Comparison of ENCODE assay signal across 18 cellular contexts in the genomic region with DNA sequence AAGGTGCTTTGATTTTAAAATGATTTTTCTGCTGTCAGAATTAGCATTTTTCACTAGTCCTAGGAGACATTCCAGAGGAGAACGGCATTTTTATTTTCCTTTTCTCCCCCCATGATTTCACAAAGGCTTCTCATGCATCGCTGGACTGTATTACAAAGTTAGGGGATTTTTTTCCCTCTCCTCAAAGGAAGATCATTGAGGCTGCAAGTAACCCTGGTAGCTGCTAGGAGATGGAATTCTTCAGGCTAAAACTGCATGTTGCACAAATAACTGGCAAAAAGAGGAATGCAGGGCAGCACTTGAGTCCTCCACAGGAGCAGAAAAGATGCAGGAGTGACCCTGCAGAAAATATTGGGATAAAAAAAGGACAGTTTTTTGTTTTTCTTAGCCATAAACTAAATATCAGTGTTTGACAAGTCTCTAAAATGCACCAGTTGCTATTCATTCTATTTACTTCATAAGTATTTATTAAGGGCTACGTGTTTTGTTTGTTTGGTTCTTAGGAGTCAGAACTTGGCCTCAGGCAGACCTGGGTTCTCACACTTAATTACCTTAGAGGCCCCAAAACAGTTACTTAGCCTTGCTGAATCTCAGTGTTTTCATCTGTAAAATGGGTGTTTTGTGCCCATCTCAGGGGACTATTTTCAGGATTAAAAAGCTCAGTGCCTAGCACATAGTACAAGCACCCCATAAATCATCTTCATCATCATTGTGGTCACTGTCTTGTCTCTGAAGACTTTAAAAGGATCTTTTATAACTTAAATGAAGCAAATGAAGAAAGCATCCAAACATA.
DNase-seq lines count a peak whose midpoint lies in the region; ATAC-seq and TF ChIP-seq lines count a peak whose summit lies in the region.
"Had no signal": no experiment of that assay in that cellular context is flagged by ENCODE, and none has a peak within 500 bp of the region (broad histone marks: within the 10 kb centered on the region; RNA-seq: fewer than 3 reads in every experiment).

No MANE protein-coding gene starts in this region.

- no peak for TF ChIP-seq CTCF in dorsolateral prefrontal cortex (IDR thresholded peaks at IDR 0.05 in 54 of 56, conservative IDR thresholded peaks at IDR 0.05 in 2 of 56; ENCODE audit: low read depth in 1 of 56, partially characterized antibody in 56 of 56)
- no peak for TF ChIP-seq CTCF in smooth muscle cell (IDR thresholded peaks at IDR 0.05; ENCODE audit: borderline replicate concordance, insufficient read depth, poor library complexity, severe bottlenecking)
- no peak for TF ChIP-seq CTCF in suprapubic skin (IDR thresholded peaks at IDR 0.05)

- H4K20me1 ChIP-seq in smooth muscle cell (ENCODE audit: low read depth) = no peaks in the 10 kb centered on the region

- H3K27me3 ChIP-seq in HUES64 (ENCODE audit: insufficient read depth, low read length) (no peaks in the 10 kb centered on the region), dorsolateral prefrontal cortex (peaks cover 0 to 41% (median 6%) of the 10 kb centered on the region in 45 donors), smooth muscle cell (ENCODE audit: low read depth) (no peaks in the 10 kb centered on the region), suprapubic skin (peaks cover 15% of the 10 kb centered on the region)
- H3K27me3 ChIP-seq: vagina had no signal

- no peak for ATAC-seq in GM21717 (IDR thresholded peaks at IDR 0.05; ENCODE audit: unreplicated experiment)

- H3K27ac ChIP-seq in HUES64 (ENCODE audit: low read depth, low read length) (peak overlapping the region; percentile 95; the same call in 1 of the 2 replicates), dorsolateral prefrontal cortex (peak overlapping the region in 27 of 59 donors; percentile 7 to 82 (median 52)), smooth muscle cell (ENCODE audit: low read depth) (no peak overlapping the region), suprapubic skin (no peak overlapping the region)

- 0 out of 2 replicates have a peak overlapping the region, but pooled peaks have one; percentile 53 for H3K9ac ChIP-seq in HUES64 (ENCODE audit: low read depth, low read length)
- no peak overlapping the region for H3K9ac ChIP-seq in smooth muscle cell (ENCODE audit: low read depth)

- H3K79me2 ChIP-seq in smooth muscle cell (ENCODE audit: low read depth) = no peaks in the 10 kb centered on the region

- peak overlapping the region; percentile 54 for H3K4me3 ChIP-seq in HUES64 (ENCODE audit: low read length)
- H3K4me3 ChIP-seq in dorsolateral prefrontal cortex = peak overlapping the region in 40 of 59 donors; percentile 22 to 70 (median 57)
- peak overlapping the region; percentile 70 for H3K4me3 ChIP-seq in smooth muscle cell
- no peak overlapping the region for H3K4me3 ChIP-seq in suprapubic skin

- no peaks in the 10 kb centered on the region for H3K36me3 ChIP-seq in HUES64 (ENCODE audit: insufficient read depth, low read length)
- H3K36me3 ChIP-seq in smooth muscle cell (ENCODE audit: low read depth) = no peaks in the 10 kb centered on the region
- no peaks in the 10 kb centered on the region for H3K36me3 ChIP-seq in suprapubic skin
- H3K36me3 ChIP-seq: vagina had no signal

- intact Hi-C loops in dorsolateral prefrontal cortex (cut with DNase I) = no loop called here

- peak overlapping the region; percentile 99 for H3K4me2 ChIP-seq in smooth muscle cell

- H2AFZ ChIP-seq in smooth muscle cell (ENCODE audit: low read depth) = peak overlapping the region; percentile 100

- peaks cover 27% of the 10 kb centered on the region for H3K4me1 ChIP-seq in HUES64 (ENCODE audit: insufficient read depth, low read length)
- H3K4me1 ChIP-seq in smooth muscle cell (ENCODE audit: low read depth) = peaks cover 15% of the 10 kb centered on the region
- H3K4me1 ChIP-seq in suprapubic skin = peaks cover 6% of the 10 kb centered on the region

- TF ChIP-seq POLR2A in suprapubic skin (IDR thresholded peaks at IDR 0.05) = no peak

- H3K9me3 ChIP-seq in HUES64 (ENCODE audit: insufficient read depth, low read depth, low read length) (no peaks in the 10 kb centered on the region), smooth muscle cell (replicated peaks; ENCODE audit: low read depth) (no peaks in the 10 kb centered on the region), suprapubic skin (no peaks in the 10 kb centered on the region)
- H3K9me3 ChIP-seq: vagina had no signal

- no peak for TF ChIP-seq EP300 in suprapubic skin (IDR thresholded peaks at IDR 0.05)

- peaks cover 7% of the 10 kb centered on the region for H3F3A ChIP-seq in smooth muscle cell (ENCODE audit: low read depth)

- WGBS in HUES64 = 17% methylated on average over 1 of the region's 3 CpGs
- WGBS in smooth muscle cell (ENCODE audit: low lambda C conversion rate) = 47% methylated on average over 3 of the region's 3 CpGs
- WGBS in suprapubic skin = 69% methylated on average over 3 of the region's 3 CpGs

- DNase-seq in dorsolateral prefrontal cortex = no peak
- DNase-seq in medulla oblongata (ENCODE audit: extremely low spot score) = peak; percentile 68
- no peak for DNase-seq in smooth muscle cell (lab: John Stamatoyannopoulos, UW; ENCODE audit: unreplicated experiment)
- no peak for DNase-seq in suprapubic skin (ENCODE audit: low spot score in 2 of 2)
- DNase-seq in GDM1 (lab: John Stamatoyannopoulos, UW) = no peak
- DNase-seq: activated CD4-positive, alpha-beta T cell treated with anti-CD3 and anti-CD28 coated beads for 4 hours; activated CD8-positive, alpha-beta memory T cell treated with anti-CD3 and anti-CD28 coated beads, Interleukin-2, amount 50 U/mL, for 4 hours; activated gamma-delta T cell treated with Interleukin-2 at 50 U/mL for 16 hours; cerebellar nuclear complex; COR-L47; HFFc6; NCI-H2029 treated with DMSO at 0.1 percent for 48 hours; NCI-H446 treated with DMSO at 0.1 percent for 48 hours; stimulated activated CD4-positive, alpha-beta T cell treated with anti-CD3 and anti-CD28 coated beads, Interleukin-2, amount 100 ng/mL, for 24 hours; SW 1271 had no signal
